In genomic region chr9:110283736-110284135, GRCh38 we compare ENCODE assay signal across 14 cellular contexts. TPM values are rescaled to one million over a fixed set of nuclear protein-coding genes. Genes with fewer than 3 reads are reported as not detected.
A peak's percentile ranks its signal among the peaks of the same experiment; 100 is the strongest.
DNase-seq lines count a peak whose midpoint lies in the region; ATAC-seq and TF ChIP-seq lines count a peak whose summit lies in the region.
"Had no signal": no experiment of that assay in that cellular context is flagged by ENCODE, and none has a peak within 500 bp of the region (broad histone marks: within the 10 kb centered on the region; RNA-seq: fewer than 3 reads in every experiment).

No MANE protein-coding gene starts in this region.

- no peak overlapping the region for H2BK5ac ChIP-seq in neuronal stem cell (ENCODE audit: low read length)

- H2AK5ac ChIP-seq in neuronal stem cell (ENCODE audit: low read depth, low read length), result no peak overlapping the region

- DNase-seq in DMS 273 (lab: John Stamatoyannopoulos, UW; ENCODE audit: unreplicated experiment) (peak; percentile 83), RWPE2 (ENCODE audit: low spot score) (no peak), kidney tubule cell (ENCODE audit: low spot score) (peak; percentile 57), neuronal stem cell (ENCODE audit: low spot score) (no peak), osteoblast (ENCODE audit: insufficient read length, low spot score, missing footprints) (no peak), glutamatergic neuron (no peak)
- no peak for DNase-seq in activated naive CD4-positive, alpha-beta T cell (lab: John Stamatoyannopoulos, UW)
- DNase-seq: activated CD4-positive, alpha-beta T cell treated with anti-CD3 and anti-CD28 coated beads for 1 hour; stimulated activated CD4-positive, alpha-beta T cell treated with anti-CD3 and anti-CD28 coated beads, Interleukin-2, amount 100 ng/mL, for 24 hours had no signal

- H3K36me3 ChIP-seq in RWPE2 (ENCODE audit: low read depth) (no peaks in the 10 kb centered on the region), neuronal stem cell (replicated peaks in 1 of 2; ENCODE audit: control insufficient read depth in 2 of 2, insufficient read depth in 2 of 2, low read length in 2 of 2) (no peaks in the 10 kb centered on the region), osteoblast (ENCODE audit: insufficient read depth, low read length) (no peaks in the 10 kb centered on the region)

- no peak overlapping the region for H2BK15ac ChIP-seq in neuronal stem cell (ENCODE audit: low read length)

- no peaks in the 10 kb centered on the region for H3K36me3 Mint-ChIP-seq in glutamatergic neuron (ENCODE audit: unreplicated experiment)

- no peak overlapping the region for H3K14ac ChIP-seq in neuronal stem cell (ENCODE audit: low read length)

- H3K9me3 ChIP-seq in RWPE2 (ENCODE audit: severe bottlenecking), result no peaks in the 10 kb centered on the region
- no peaks in the 10 kb centered on the region for H3K9me3 ChIP-seq in neuronal stem cell (replicated peaks in 1 of 2; ENCODE audit: control insufficient read depth in 2 of 2, insufficient read depth in 1 of 2, low read depth in 1 of 2, low read length in 2 of 2)
- H3K9me3 ChIP-seq in osteoblast (ENCODE audit: low read depth, low read length), result no peaks in the 10 kb centered on the region

- H2AFZ ChIP-seq in neuronal stem cell (ENCODE audit: low read length) (no peak overlapping the region), osteoblast (ENCODE audit: low read length) (no peak overlapping the region)

- no peaks in the 10 kb centered on the region for H3K79me1 ChIP-seq in neuronal stem cell (ENCODE audit: low read depth, low read length)

- H3K4ac ChIP-seq in neuronal stem cell (ENCODE audit: low read length), result no peak overlapping the region

- H3K18ac ChIP-seq in neuronal stem cell (ENCODE audit: low read length), result no peak overlapping the region

- no peak overlapping the region for H4K91ac ChIP-seq in neuronal stem cell (ENCODE audit: low read depth, low read length, poor library complexity)

- peaks cover 3% of the 10 kb centered on the region for H3K4me1 Mint-ChIP-seq in glutamatergic neuron (ENCODE audit: low read depth, unreplicated experiment)

- H3K4me1 ChIP-seq in RWPE2 (ENCODE audit: insufficient read depth, poor library complexity, severe bottlenecking) (peaks cover 27% of the 10 kb centered on the region), neuronal stem cell (ENCODE audit: control insufficient read depth in 2 of 2, insufficient read depth in 1 of 2, low read depth in 1 of 2, low read length in 2 of 2) (no peaks in the 10 kb centered on the region), osteoblast (ENCODE audit: insufficient read depth, low read length) (no peaks in the 10 kb centered on the region)

- no peak overlapping the region for H3K9ac ChIP-seq in neuronal stem cell (ENCODE audit: low read depth, low read length, poor library complexity)

- H3K27me3 Mint-ChIP-seq in glutamatergic neuron (ENCODE audit: unreplicated experiment), result no peaks in the 10 kb centered on the region

- H3K4me3 ChIP-seq in RWPE2 (ENCODE audit: severe bottlenecking) (no peak overlapping the region), neuronal stem cell (ENCODE audit: low read length in 2 of 2) (no peak overlapping the region), osteoblast (ENCODE audit: insufficient read depth, low read length) (no peak overlapping the region)

- no peaks in the 10 kb centered on the region for H4K20me1 ChIP-seq in osteoblast (ENCODE audit: insufficient read depth, low read length)

- no CpG with 5 or more reads among the region's 1 CpG for WGBS in neuronal stem cell (ENCODE audit: extremely low coverage in 2 of 2, insufficient read length in 2 of 2, insufficient replicate concordance in 1 of 2), 2 donors

- TF ChIP-seq CTCF in RWPE2 (IDR thresholded peaks at IDR 0.05; ENCODE audit: poor library complexity, severe bottlenecking) (no peak), osteoblast (IDR thresholded peaks at IDR 0.05; ENCODE audit: extremely low read depth, low read depth, low read length) (no peak), glutamatergic neuron (IDR thresholded peaks at IDR 0.05; ENCODE audit: partially characterized antibody, unreplicated experiment) (no peak)

- H3K27ac ChIP-seq in RWPE2 (ENCODE audit: poor library complexity, severe bottlenecking) (peak overlapping the region; percentile 90), neuronal stem cell (replicated peaks; ENCODE audit: low read length) (no peak overlapping the region), osteoblast (ENCODE audit: low read depth, low read length) (no peak overlapping the region)

- H3K27me3 ChIP-seq in RWPE2 (ENCODE audit: insufficient read depth, poor library complexity, severe bottlenecking), result no peaks in the 10 kb centered on the region
- peaks cover 0 to 5% (median 0%) of the 10 kb centered on the region in 3 experiments for H3K27me3 ChIP-seq in neuronal stem cell (ENCODE audit: control insufficient read depth in 3 of 3, insufficient read depth in 3 of 3, low read depth in 1 of 3, low read length in 3 of 3)
- H3K27me3 ChIP-seq in osteoblast (ENCODE audit: insufficient read depth, low read length), result no peaks in the 10 kb centered on the region

- ATAC-seq in HG03432 (IDR thresholded peaks at IDR 0.05; ENCODE audit: unreplicated experiment) (peak; percentile 66), RWPE2 (ENCODE audit: low read depth) (peak; percentile 93)

- H3K4me3 Mint-ChIP-seq in glutamatergic neuron (ENCODE audit: unreplicated experiment), result no peak overlapping the region
- H3K4me3 Mint-ChIP-seq: T-helper 1 cell treated with Interleukin-12 subunit alpha and Interleukin-12 subunit beta and Interleukin-4 antibody, amounts not matched to agents 30 μg/mL and 1 μg/mL, for 36 hours had no signal

- H3K4me2 ChIP-seq in neuronal stem cell (ENCODE audit: insufficient read depth, low read length, poor library complexity, severe bottlenecking) (no peak overlapping the region), osteoblast (ENCODE audit: insufficient read depth, low read length) (no peak overlapping the region)

- H2BK12ac ChIP-seq in neuronal stem cell (ENCODE audit: low read length), result no peak overlapping the region

- no peak overlapping the region for H3K23ac ChIP-seq in neuronal stem cell (ENCODE audit: low read depth, low read length, poor library complexity)

- no peak overlapping the region for H2BK120ac ChIP-seq in neuronal stem cell (ENCODE audit: low read depth, low read length)

- no peaks in the 10 kb centered on the region for H3K9me3 Mint-ChIP-seq in glutamatergic neuron (ENCODE audit: unreplicated experiment)
- H3K9me3 Mint-ChIP-seq: T-helper 1 cell treated with Interleukin-12 subunit alpha and Interleukin-12 subunit beta and Interleukin-4 antibody, amounts not matched to agents 30 μg/mL and 1 μg/mL, for 36 hours had no signal

- no peak overlapping the region for H4K8ac ChIP-seq in neuronal stem cell (ENCODE audit: low read depth, low read length)

- H3K27ac Mint-ChIP-seq in glutamatergic neuron (ENCODE audit: unreplicated experiment), result no peak overlapping the region
- H3K27ac Mint-ChIP-seq: T-helper 1 cell treated with Interleukin-12 subunit alpha and Interleukin-12 subunit beta and Interleukin-4 antibody, amounts not matched to agents 30 μg/mL and 1 μg/mL, for 36 hours had no signal

- no peaks in the 10 kb centered on the region for H3K79me2 ChIP-seq in osteoblast (ENCODE audit: insufficient read depth, low read length)

RNA-seq across cellular contexts. Expression of gene TXN, which starts 27.4 kb away (rescaled TPM):
- 319 TPM for polyA plus RNA-seq in neuronal stem cell (2013, experiment 1 of 2)
- 332 TPM for polyA plus RNA-seq in neuronal stem cell (2013, experiment 2 of 2)
- total RNA-seq in osteoblast (234 and 258 TPM in 2 replicates), glutamatergic neuron (ENCODE audit: unreplicated experiment) (165 TPM)

RNA-seq across cellular contexts. Expression of gene TXNDC8, which starts 53.9 kb away (rescaled TPM):
- not detected for polyA plus RNA-seq in neuronal stem cell (2013, experiment 1 of 2)
- polyA plus RNA-seq in neuronal stem cell (2013, experiment 2 of 2), result not detected
- total RNA-seq in osteoblast, result not detected in 2 replicates
- total RNA-seq in glutamatergic neuron (ENCODE audit: unreplicated experiment), result not detected
- total RNA-seq: LHCN-M2, mononuclear cell, ureter had no signal

Comparison
In these comparisons a context has a peak if more than half of its experiments do, and no peak if none do; other contexts are left out.
1. DNase-seq: peak in DMS 273 (single experiment) and kidney tubule cell (single experiment); none in RWPE2 (single experiment), neuronal stem cell (single experiment), osteoblast (single experiment), glutamatergic neuron (single experiment) and activated naive CD4-positive, alpha-beta T cell (0 of 4).